ENCODE assay signal across 13 cellular contexts in genomic region chr2:203928849-203929248, GRCh38. TPM values are rescaled to one million over a fixed set of nuclear protein-coding genes. Genes with fewer than 3 reads are reported as not detected.
A peak's percentile ranks its signal among the peaks of the same experiment; 100 is the strongest.
DNase-seq lines count a peak whose midpoint lies in the region; ATAC-seq and TF ChIP-seq lines count a peak whose summit lies in the region.
"Had no signal": no experiment of that assay in that cellular context is flagged by ENCODE, and none has a peak within 500 bp of the region (broad histone marks: within the 10 kb centered on the region; RNA-seq: fewer than 3 reads in every experiment).

No MANE protein-coding gene starts in this region.

- POLR2A ChIA-PET in Panc1 (lab: Charles Lee), result interaction anchor here (0.6 kb wide), 2 partner anchors 94 to 181 kb away, joined by 3 to 6 read pairs; no protein-coding TSS in a partner anchor
- POLR2A ChIA-PET in activated CD4-positive, alpha-beta T cell treated with anti-CD3 and anti-CD28 coated beads for 36 hours (lab: Charles Lee), result no interaction called here

- H3K4me1 Mint-ChIP-seq in activated CD4-positive, alpha-beta T cell treated with anti-CD3 and anti-CD28 coated beads, Interleukin-2, amount 10 ng/mL, durations not matched to agents 24 days and 14 days, result peaks cover 20% of the 10 kb centered on the region
- H3K4me1 Mint-ChIP-seq in type B pancreatic cell (ENCODE audit: unreplicated experiment), result peaks cover 6% of the 10 kb centered on the region
- peaks cover 41% of the 10 kb centered on the region for H3K4me1 Mint-ChIP-seq in activated CD4-positive, alpha-beta T cell treated with anti-CD3 and anti-CD28 coated beads for 36 hours

- no peak overlapping the region for H3K4me3 Mint-ChIP-seq in activated CD4-positive, alpha-beta T cell treated with anti-CD3 and anti-CD28 coated beads, Interleukin-2, amount 10 ng/mL, durations not matched to agents 24 days and 14 days
- no peak overlapping the region for H3K4me3 Mint-ChIP-seq in type B pancreatic cell
- no peak overlapping the region for H3K4me3 Mint-ChIP-seq in activated CD4-positive, alpha-beta T cell treated with anti-CD3 and anti-CD28 coated beads for 36 hours
- H3K4me3 Mint-ChIP-seq: activated T-cell treated with anti-CD3 and anti-CD28 coated beads, Interleukin-2, amount 50 U/mL, for 4 hours; CD8-positive, alpha-beta memory T cell had no signal

- peak; percentile 55 for DNase-seq in activated CD4-positive, alpha-beta T cell treated with anti-CD3 and anti-CD28 coated beads, Interleukin-2, amount 10 ng/mL, durations not matched to agents 24 days and 14 days
- DNase-seq in activated CD4-positive, alpha-beta T cell treated with anti-CD3 and anti-CD28 coated beads, Interleukin-2, amount 50 U/mL, for 1 hour, result no peak
- DNase-seq in Panc1 (ENCODE audit: low read depth, low spot score), result no peak
- no peak for DNase-seq in epithelial cell of proximal tubule (ENCODE audit: low read depth)
- DNase-seq in type B pancreatic cell (ENCODE audit: extremely low spot score, unreplicated experiment), result no peak
- DNase-seq in activated CD4-positive, alpha-beta T cell treated with anti-CD3 and anti-CD28 coated beads for 36 hours, result no peak
- no peak for DNase-seq in NCI-H226
- DNase-seq: activated T-cell treated with anti-CD3 and anti-CD28 coated beads, Interleukin-2, amount 50 U/mL, for 4 hours; CD8-positive, alpha-beta memory T cell; RPMI8226 had no signal

- H3K27ac ChIP-seq in Panc1 (ENCODE audit: low read length), result no peak overlapping the region
- H3K27ac ChIP-seq: skin epidermis had no signal

- in situ Hi-C loops in Panc1 (cut with HindIII; ENCODE audit: low pct_unique_long_range_greater_than_20kb, low sequenced_read_pairs), result no loop called here

- H3K36me3 ChIP-seq in Panc1 (ENCODE audit: control insufficient read depth, insufficient read depth, low read length), result no peaks in the 10 kb centered on the region

- intact Hi-C loops in activated CD4-positive, alpha-beta T cell treated with anti-CD3 and anti-CD28 coated beads, Interleukin-2, amount 10 ng/mL, durations not matched to agents 24 days and 14 days (cut with micrococcal nuclease), result no loop called here
- intact Hi-C loops in Panc1 (cut with micrococcal nuclease; ENCODE audit: unreplicated experiment), result no loop called here
- intact Hi-C loops in activated CD4-positive, alpha-beta T cell treated with anti-CD3 and anti-CD28 coated beads for 36 hours (cut with DNase I, micrococcal nuclease), result loop anchor here in 1 of 2 experiments (1.0 kb wide), 1 partner anchor 249 kb away; no protein-coding TSS in a partner anchor

- CTCF ChIA-PET in Panc1 (lab: Charles Lee), result no interaction called here
- CTCF ChIA-PET in activated CD4-positive, alpha-beta T cell treated with anti-CD3 and anti-CD28 coated beads for 36 hours (lab: Charles Lee), result interaction anchor here (0.7 to 1.9 kb wide), 14 partner anchors 8 to 387 kb away, joined by 3 to 8 read pairs (median 3); partner anchors contain the start of gene CTLA4

- H3K27me3 ChIP-seq in Panc1 (ENCODE audit: control insufficient read depth, insufficient read depth, low read length), result no peaks in the 10 kb centered on the region; the same call in 1 of the 2 replicates

- no peaks in the 10 kb centered on the region for H3K4me1 ChIP-seq in Panc1 (ENCODE audit: control insufficient read depth, insufficient read depth, low read length)

- BruUV-seq in Panc1 (replicated peaks; lab: Mats Ljungman, UMichigan), result no TSS peak

- H3K4me3 ChIP-seq in Panc1 (ENCODE audit: low read depth in 2 of 2, low read length in 2 of 2) (no peak overlapping the region), epithelial cell of proximal tubule (ENCODE audit: low read depth, low read length) (no peak overlapping the region)
- H3K4me3 ChIP-seq: skin epidermis had no signal

- peaks cover 11% of the 10 kb centered on the region for H3K9me3 Mint-ChIP-seq in activated CD4-positive, alpha-beta T cell treated with anti-CD3 and anti-CD28 coated beads, Interleukin-2, amount 10 ng/mL, durations not matched to agents 24 days and 14 days
- H3K9me3 Mint-ChIP-seq in type B pancreatic cell, result no peaks in the 10 kb centered on the region
- peaks cover 7% of the 10 kb centered on the region for H3K9me3 Mint-ChIP-seq in activated CD4-positive, alpha-beta T cell treated with anti-CD3 and anti-CD28 coated beads for 36 hours (ENCODE audit: low read depth)
- H3K9me3 Mint-ChIP-seq: CD8-positive, alpha-beta memory T cell had no signal

- peaks cover 4% of the 10 kb centered on the region for H3K27me3 Mint-ChIP-seq in activated CD4-positive, alpha-beta T cell treated with anti-CD3 and anti-CD28 coated beads, Interleukin-2, amount 10 ng/mL, durations not matched to agents 24 days and 14 days
- no peaks in the 10 kb centered on the region for H3K27me3 Mint-ChIP-seq in type B pancreatic cell
- peaks cover 1% of the 10 kb centered on the region for H3K27me3 Mint-ChIP-seq in activated CD4-positive, alpha-beta T cell treated with anti-CD3 and anti-CD28 coated beads for 36 hours
- H3K27me3 Mint-ChIP-seq: CD8-positive, alpha-beta memory T cell had no signal

- H3K36me3 Mint-ChIP-seq in activated CD4-positive, alpha-beta T cell treated with anti-CD3 and anti-CD28 coated beads, Interleukin-2, amount 10 ng/mL, durations not matched to agents 24 days and 14 days (ENCODE audit: low read depth), result peaks cover 11% of the 10 kb centered on the region
- no peaks in the 10 kb centered on the region for H3K36me3 Mint-ChIP-seq in type B pancreatic cell
- H3K36me3 Mint-ChIP-seq in activated CD4-positive, alpha-beta T cell treated with anti-CD3 and anti-CD28 coated beads for 36 hours (ENCODE audit: low read depth), result peaks cover 27% of the 10 kb centered on the region
- H3K36me3 Mint-ChIP-seq: CD8-positive, alpha-beta memory T cell had no signal

- H3K9me3 ChIP-seq in Panc1 (ENCODE audit: control insufficient read depth, insufficient read depth, low read depth, low read length), result no peaks in the 10 kb centered on the region

- H3K27ac Mint-ChIP-seq in activated CD4-positive, alpha-beta T cell treated with anti-CD3 and anti-CD28 coated beads, Interleukin-2, amount 10 ng/mL, durations not matched to agents 24 days and 14 days, result no peak overlapping the region
- H3K27ac Mint-ChIP-seq in type B pancreatic cell, result no peak overlapping the region
- no peak overlapping the region for H3K27ac Mint-ChIP-seq in activated CD4-positive, alpha-beta T cell treated with anti-CD3 and anti-CD28 coated beads for 36 hours
- H3K27ac Mint-ChIP-seq: CD8-positive, alpha-beta memory T cell had no signal

- ATAC-seq in Panc1 (no peak), HG03442 (IDR thresholded peaks at IDR 0.05; ENCODE audit: unreplicated experiment) (no peak)
- ATAC-seq in activated CD4-positive, alpha-beta T cell treated with anti-CD3 and anti-CD28 coated beads for 36 hours, result no peak
- ATAC-seq: activated T-cell treated with anti-CD3 and anti-CD28 coated beads, Interleukin-2, amount 50 U/mL, for 4 hours had no signal

- TF ChIP-seq CTCF in Panc1 (IDR thresholded peaks at IDR 0.05), result peak; percentile 42; the same call in 1 of the 2 replicates
- peak; percentile 46 for TF ChIP-seq CTCF in epithelial cell of proximal tubule (conservative IDR thresholded peaks at IDR 0.05; ENCODE audit: low read depth, low read length)
- TF ChIP-seq CTCF in type B pancreatic cell (conservative IDR thresholded peaks at IDR 0.05), result peak; percentile 56

RNA-seq across cellular contexts. Expression of gene ICOS, which starts 7.7 kb away (rescaled TPM):
- total RNA-seq in activated CD4-positive, alpha-beta T cell treated with anti-CD3 and anti-CD28 coated beads, Interleukin-2, amount 10 ng/mL, durations not matched to agents 24 days and 14 days, result 111 and 114 TPM in 2 replicates
- total RNA-seq in Panc1 (2021; ENCODE audit: unreplicated experiment) (0.18 TPM), epithelial cell of proximal tubule (not detected in 2 replicates), type B pancreatic cell (ENCODE audit: low replicate concordance) (not detected in 2 replicates)
- polyA plus RNA-seq in Panc1 (2012; ENCODE audit: insufficient read length), result not detected
- total RNA-seq in activated CD4-positive, alpha-beta T cell treated with anti-CD3 and anti-CD28 coated beads for 36 hours, result 100 to 1,000 TPM; 133 to 161 TPM
- total RNA-seq: glomerular endothelial cell had no signal

Comparison
In these comparisons a context has a peak if more than half of its experiments do, and no peak if none do; other contexts are left out.
1. RNA of gene ICOS, which starts 7.7 kb away (total RNA-seq): 133 to 161 TPM in activated CD4-positive, alpha-beta T cell treated with anti-CD3 and anti-CD28 coated beads for 36 hours and 111 to 114 TPM in activated CD4-positive, alpha-beta T cell treated with anti-CD3 and anti-CD28 coated beads, Interleukin-2, amount 10 ng/mL, durations not matched to agents 24 days and 14 days; 0.18 TPM in Panc1 (single experiment), not detected in epithelial cell of proximal tubule and not detected in type B pancreatic cell; every median in the first group is over 10 times any median in the second.
2. Peak in every context shown above with its lines, with median percentiles within 50 percentile points of each other: CTCF ChIP-seq.